In the genomic region with DNA sequence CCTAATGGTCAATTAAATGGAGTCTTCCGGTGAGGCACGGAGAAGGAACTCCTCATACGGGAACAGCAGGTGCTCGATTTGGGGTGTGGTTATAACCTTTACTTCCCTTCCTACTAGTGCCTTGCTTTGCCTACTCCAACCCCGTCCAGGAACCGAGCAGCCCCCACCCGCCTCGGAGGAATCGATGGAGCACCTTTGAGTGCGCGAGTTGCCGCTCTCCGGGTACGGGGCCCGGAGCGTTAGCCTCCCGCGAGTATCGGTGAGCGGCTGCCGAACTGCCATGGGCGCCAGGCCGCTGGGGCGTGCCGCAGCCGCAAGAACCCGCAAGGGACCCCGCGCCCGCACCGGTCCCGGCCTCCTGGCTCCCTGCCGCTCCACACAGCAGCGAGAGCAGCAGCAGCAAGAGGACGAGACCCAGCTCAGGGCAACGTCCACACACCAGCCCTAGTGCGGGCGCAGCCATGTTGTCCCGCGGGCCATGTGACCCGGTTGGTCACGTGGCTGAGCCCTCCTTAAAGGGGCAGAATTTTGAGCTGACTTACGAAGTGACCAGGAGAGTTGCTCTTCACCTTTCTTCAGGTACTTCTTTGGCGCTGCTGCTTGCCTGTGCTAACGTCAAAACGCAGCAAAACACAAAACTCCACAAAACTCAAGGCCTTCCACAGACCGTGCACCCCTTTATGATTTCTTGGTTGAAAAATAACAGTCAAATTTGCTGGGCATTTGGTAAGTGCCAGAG, we compare ENCODE assay signal across 1 cellular context.
TF ChIP-seq lines count a peak whose summit lies in the region.

TSS of gene SUMF1 (minus strand) at position 487 of the 739 bp plus-strand sequence. CDS start at position 463, 24 bp downstream.

TF ChIP-seq in HepG2, 621 proteins besides CTCF, POLR2A, EP300 and RAD21 (continued from another document and continues in another):
- no peak for TF ChIP-seq ZNF737 (CRISPR knock-in tag; IDR thresholded peaks at IDR 0.05; ENCODE audit: borderline replicate concordance)
- peak; percentile 79 for TF ChIP-seq ZNF12 (CRISPR knock-in tag; IDR thresholded peaks at IDR 0.05)
- no peak; the same call in 1 of the 2 replicates for TF ChIP-seq MED13 (CRISPR knock-in tag; IDR thresholded peaks at IDR 0.05)
- TF ChIP-seq SMARCC2 (IDR thresholded peaks at IDR 0.05): no peak
- TF ChIP-seq, protein P1, sequence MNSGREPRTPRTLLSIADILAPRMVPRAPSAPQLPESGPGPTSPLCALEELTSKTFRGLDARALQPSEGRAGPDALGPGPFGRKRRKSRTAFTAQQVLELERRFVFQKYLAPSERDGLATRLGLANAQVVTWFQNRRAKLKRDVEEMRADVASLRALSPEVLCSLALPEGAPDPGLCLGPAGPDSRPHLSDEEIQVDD (CRISPR knock-in tag; IDR thresholded peaks at IDR 0.05; ENCODE audit: borderline replicate concordance): no peak
- TF ChIP-seq, protein P2, sequence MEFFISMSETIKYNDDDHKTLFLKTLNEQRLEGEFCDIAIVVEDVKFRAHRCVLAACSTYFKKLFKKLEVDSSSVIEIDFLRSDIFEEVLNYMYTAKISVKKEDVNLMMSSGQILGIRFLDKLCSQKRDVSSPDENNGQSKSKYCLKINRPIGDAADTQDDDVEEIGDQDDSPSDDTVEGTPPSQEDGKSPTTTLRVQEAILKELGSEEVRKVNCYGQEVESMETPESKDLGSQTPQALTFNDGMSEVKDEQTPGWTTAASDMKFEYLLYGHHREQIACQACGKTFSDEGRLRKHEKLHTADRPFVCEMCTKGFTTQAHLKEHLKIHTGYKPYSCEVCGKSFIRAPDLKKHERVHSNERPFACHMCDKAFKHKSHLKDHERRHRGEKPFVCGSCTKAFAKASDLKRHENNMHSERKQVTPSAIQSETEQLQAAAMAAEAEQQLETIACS (CRISPR knock-in tag; IDR thresholded peaks at IDR 0.05): no peak
- peak; percentile 70; the same call in 1 of the 2 replicates for TF ChIP-seq ARID5B (CRISPR knock-in tag; IDR thresholded peaks at IDR 0.05)
- peak; percentile 88 for TF ChIP-seq POGZ (CRISPR knock-in tag; IDR thresholded peaks at IDR 0.05)
- no peak for TF ChIP-seq SP2 (CRISPR knock-in tag; IDR thresholded peaks at IDR 0.05)
- TF ChIP-seq ZNF781 (CRISPR knock-in tag; IDR thresholded peaks at IDR 0.05; ENCODE audit: borderline replicate concordance, not compliant biosample characterization): peak; percentile 83
- TF ChIP-seq RARG (CRISPR knock-in tag; IDR thresholded peaks at IDR 0.05; ENCODE audit: low read depth): 0 out of 2 replicates have a peak, but pooled peaks have one; percentile 69
- peak; percentile 63; the same call in 1 of the 2 replicates for TF ChIP-seq MAF1 (CRISPR knock-in tag; IDR thresholded peaks at IDR 0.05; ENCODE audit: borderline replicate concordance)
- 0 out of 2 replicates have a peak, but pooled peaks have one; percentile 64 for TF ChIP-seq KLF15 (CRISPR knock-in tag; IDR thresholded peaks at IDR 0.05; ENCODE audit: borderline replicate concordance)
- TF ChIP-seq ZFP36 (IDR thresholded peaks at IDR 0.05; ENCODE audit: borderline replicate concordance, low read depth, low read length, partially characterized antibody): no peak
- TF ChIP-seq ETV5 (CRISPR knock-in tag; IDR thresholded peaks at IDR 0.05; ENCODE audit: borderline replicate concordance): peak; percentile 44; the same call in 1 of the 2 replicates
- peak; percentile 76; the same call in 1 of the 2 replicates for TF ChIP-seq ZNF33B (CRISPR knock-in tag; IDR thresholded peaks at IDR 0.05)
- no peak for TF ChIP-seq ZNF790 (CRISPR knock-in tag; IDR thresholded peaks at IDR 0.05; ENCODE audit: borderline replicate concordance)
- peak; percentile 72; the same call in 1 of the 2 replicates for TF ChIP-seq ZNF160 (CRISPR knock-in tag; IDR thresholded peaks at IDR 0.05)
- peak; percentile 89; the same call in 1 of the 2 replicates for TF ChIP-seq DMAP1 (CRISPR knock-in tag; IDR thresholded peaks at IDR 0.05)
- TF ChIP-seq, protein P3, sequence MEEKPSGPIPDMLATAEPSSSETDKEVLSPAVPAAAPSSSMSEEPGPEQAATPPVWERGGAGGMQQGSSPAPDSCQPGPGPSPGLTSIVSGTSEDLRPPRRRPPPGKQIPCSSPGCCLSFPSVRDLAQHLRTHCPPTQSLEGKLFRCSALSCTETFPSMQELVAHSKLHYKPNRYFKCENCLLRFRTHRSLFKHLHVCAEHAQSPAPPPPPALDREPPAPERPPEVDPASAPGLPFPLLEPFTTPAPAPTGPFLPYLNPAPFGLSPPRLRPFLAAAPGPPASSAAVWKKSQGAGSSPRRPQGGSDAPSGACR (CRISPR knock-in tag; IDR thresholded peaks at IDR 0.05): 0 out of 2 replicates have a peak, but pooled peaks have one; percentile 84
- TF ChIP-seq, protein P4, sequence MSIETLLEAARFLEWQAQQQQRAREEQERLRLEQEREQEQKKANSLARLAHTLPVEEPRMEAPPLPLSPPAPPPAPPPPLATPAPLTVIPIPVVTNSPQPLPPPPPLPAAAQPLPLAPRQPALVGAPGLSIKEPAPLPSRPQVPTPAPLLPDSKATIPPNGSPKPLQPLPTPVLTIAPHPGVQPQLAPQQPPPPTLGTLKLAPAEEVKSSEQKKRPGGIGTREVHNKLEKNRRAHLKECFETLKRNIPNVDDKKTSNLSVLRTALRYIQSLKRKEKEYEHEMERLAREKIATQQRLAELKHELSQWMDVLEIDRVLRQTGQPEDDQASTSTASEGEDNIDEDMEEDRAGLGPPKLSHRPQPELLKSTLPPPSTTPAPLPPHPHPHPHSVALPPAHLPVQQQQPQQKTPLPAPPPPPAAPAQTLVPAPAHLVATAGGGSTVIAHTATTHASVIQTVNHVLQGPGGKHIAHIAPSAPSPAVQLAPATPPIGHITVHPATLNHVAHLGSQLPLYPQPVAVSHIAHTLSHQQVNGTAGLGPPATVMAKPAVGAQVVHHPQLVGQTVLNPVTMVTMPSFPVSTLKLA (IDR thresholded peaks at IDR 0.05): peak; percentile 79
- peak; percentile 95 for TF ChIP-seq ZNF775 (CRISPR knock-in tag; IDR thresholded peaks at IDR 0.05; ENCODE audit: borderline replicate concordance)
- TF ChIP-seq PTBP1 (IDR thresholded peaks at IDR 0.05; ENCODE audit: low read depth, low read length, poor library complexity, severe bottlenecking): no peak
- peak; percentile 86 for TF ChIP-seq POGK (CRISPR knock-in tag; conservative IDR thresholded peaks at IDR 0.05)
- no peak for TF ChIP-seq SP1 (IDR thresholded peaks at IDR 0.05)
- TF ChIP-seq SP1 (CRISPR knock-in tag; IDR thresholded peaks at IDR 0.05): peak; percentile 54; the same call in 1 of the 2 replicates
- peak; percentile 82; the same call in 1 of the 2 replicates for TF ChIP-seq ZNF138 (CRISPR knock-in tag; IDR thresholded peaks at IDR 0.05; ENCODE audit: low read depth)
- TF ChIP-seq RBAK (CRISPR knock-in tag; IDR thresholded peaks at IDR 0.05): no peak
- TF ChIP-seq ZC3H13 (CRISPR knock-in tag; IDR thresholded peaks at IDR 0.05): no peak
- TF ChIP-seq ZNF678 (CRISPR knock-in tag; IDR thresholded peaks at IDR 0.05): peak; percentile 90
- TF ChIP-seq, protein P5, sequence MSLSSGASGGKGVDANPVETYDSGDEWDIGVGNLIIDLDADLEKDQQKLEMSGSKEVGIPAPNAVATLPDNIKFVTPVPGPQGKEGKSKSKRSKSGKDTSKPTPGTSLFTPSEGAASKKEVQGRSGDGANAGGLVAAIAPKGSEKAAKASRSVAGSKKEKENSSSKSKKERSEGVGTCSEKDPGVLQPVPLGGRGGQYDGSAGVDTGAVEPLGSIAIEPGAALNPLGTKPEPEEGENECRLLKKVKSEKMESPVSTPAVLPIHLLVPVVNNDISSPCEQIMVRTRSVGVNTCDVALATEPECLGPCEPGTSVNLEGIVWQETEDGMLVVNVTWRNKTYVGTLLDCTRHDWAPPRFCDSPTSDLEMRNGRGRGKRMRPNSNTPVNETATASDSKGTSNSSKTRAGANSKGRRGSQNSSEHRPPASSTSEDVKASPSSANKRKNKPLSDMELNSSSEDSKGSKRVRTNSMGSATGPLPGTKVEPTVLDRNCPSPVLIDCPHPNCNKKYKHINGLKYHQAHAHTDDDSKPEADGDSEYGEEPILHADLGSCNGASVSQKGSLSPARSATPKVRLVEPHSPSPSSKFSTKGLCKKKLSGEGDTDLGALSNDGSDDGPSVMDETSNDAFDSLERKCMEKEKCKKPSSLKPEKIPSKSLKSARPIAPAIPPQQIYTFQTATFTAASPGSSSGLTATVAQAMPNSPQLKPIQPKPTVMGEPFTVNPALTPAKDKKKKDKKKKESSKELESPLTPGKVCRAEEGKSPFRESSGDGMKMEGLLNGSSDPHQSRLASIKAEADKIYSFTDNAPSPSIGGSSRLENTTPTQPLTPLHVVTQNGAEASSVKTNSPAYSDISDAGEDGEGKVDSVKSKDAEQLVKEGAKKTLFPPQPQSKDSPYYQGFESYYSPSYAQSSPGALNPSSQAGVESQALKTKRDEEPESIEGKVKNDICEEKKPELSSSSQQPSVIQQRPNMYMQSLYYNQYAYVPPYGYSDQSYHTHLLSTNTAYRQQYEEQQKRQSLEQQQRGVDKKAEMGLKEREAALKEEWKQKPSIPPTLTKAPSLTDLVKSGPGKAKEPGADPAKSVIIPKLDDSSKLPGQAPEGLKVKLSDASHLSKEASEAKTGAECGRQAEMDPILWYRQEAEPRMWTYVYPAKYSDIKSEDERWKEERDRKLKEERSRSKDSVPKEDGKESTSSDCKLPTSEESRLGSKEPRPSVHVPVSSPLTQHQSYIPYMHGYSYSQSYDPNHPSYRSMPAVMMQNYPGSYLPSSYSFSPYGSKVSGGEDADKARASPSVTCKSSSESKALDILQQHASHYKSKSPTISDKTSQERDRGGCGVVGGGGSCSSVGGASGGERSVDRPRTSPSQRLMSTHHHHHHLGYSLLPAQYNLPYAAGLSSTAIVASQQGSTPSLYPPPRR (CRISPR knock-in tag; IDR thresholded peaks at IDR 0.05; ENCODE audit: borderline replicate concordance): peak; percentile 68
- TF ChIP-seq GABPB1 (CRISPR knock-in tag; IDR thresholded peaks at IDR 0.05): peak; percentile 88
- no peak for TF ChIP-seq AGO1 (IDR thresholded peaks at IDR 0.05; ENCODE audit: low read depth, low read length, poor library complexity, severe bottlenecking)
- 0 out of 2 replicates have a peak, but pooled peaks have one; percentile 16 for TF ChIP-seq ZNF724P (CRISPR knock-in tag; IDR thresholded peaks at IDR 0.05; ENCODE audit: borderline replicate concordance)
- no peak for TF ChIP-seq ZFP36L2 (CRISPR knock-in tag; IDR thresholded peaks at IDR 0.05)
- TF ChIP-seq SP140L (CRISPR knock-in tag; IDR thresholded peaks at IDR 0.05; ENCODE audit: borderline replicate concordance): no peak
- TF ChIP-seq ZNF441 (CRISPR knock-in tag; IDR thresholded peaks at IDR 0.05; ENCODE audit: borderline replicate concordance): peak; percentile 61; the same call in 1 of the 2 replicates
- no peak for TF ChIP-seq ZNF136 (CRISPR knock-in tag; IDR thresholded peaks at IDR 0.05; ENCODE audit: low read depth)
- TF ChIP-seq E2F1 (CRISPR knock-in tag; IDR thresholded peaks at IDR 0.05): peak; percentile 22; the same call in 1 of the 2 replicates
- TF ChIP-seq KLF9 (CRISPR knock-in tag; IDR thresholded peaks at IDR 0.05; ENCODE audit: low read depth): no peak
- TF ChIP-seq SUZ12 (IDR thresholded peaks at IDR 0.05; ENCODE audit: low read depth, low read length): no peak
- TF ChIP-seq, protein P6, sequence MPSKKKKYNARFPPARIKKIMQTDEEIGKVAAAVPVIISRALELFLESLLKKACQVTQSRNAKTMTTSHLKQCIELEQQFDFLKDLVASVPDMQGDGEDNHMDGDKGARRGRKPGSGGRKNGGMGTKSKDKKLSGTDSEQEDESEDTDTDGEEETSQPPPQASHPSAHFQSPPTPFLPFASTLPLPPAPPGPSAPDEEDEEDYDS (CRISPR knock-in tag; IDR thresholded peaks at IDR 0.05): peak; percentile 63; the same call in 1 of the 2 replicates
